ENCODE assay signal across 1 cellular context in the genomic region with DNA sequence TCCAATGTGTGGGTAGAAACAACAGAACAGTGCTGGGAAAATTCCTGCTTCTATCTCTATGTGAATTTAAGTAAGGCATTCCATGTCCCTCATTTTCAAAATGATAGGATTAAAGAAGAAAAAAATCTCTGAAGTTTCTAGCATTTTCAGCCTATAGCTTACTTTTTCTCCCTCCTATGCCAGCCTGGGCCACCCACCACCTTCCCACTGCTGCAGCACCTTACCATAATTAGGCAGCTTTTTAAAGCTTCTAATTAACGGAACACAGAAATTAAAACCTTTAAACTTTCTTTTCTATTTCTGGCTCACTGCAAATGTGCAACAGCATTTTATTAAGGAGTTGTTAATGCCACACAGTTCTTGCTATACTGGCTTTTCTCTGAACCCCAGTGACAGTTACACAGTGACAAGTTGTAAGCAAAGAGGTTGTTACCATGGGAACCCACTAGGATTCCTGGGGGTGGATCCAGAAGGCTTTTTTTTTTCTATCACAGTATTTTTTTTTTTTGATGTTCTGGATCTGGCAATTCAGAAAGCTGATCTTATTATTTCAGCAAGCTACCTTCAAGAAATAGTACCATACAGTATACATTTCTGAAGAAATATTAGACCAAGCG.
TF ChIP-seq lines count a peak whose summit lies in the region.

No MANE protein-coding gene starts in this region.

TF ChIP-seq in SK-N-SH, 30 proteins besides CTCF, POLR2A, EP300 and RAD21:
- TF ChIP-seq RXRA (IDR thresholded peaks at IDR 0.05; ENCODE audit: borderline replicate concordance, low read depth) (no peak), MEF2A (IDR thresholded peaks at IDR 0.05; ENCODE audit: borderline replicate concordance, low read depth) (no peak), FOSL2 (IDR thresholded peaks at IDR 0.05; ENCODE audit: borderline replicate concordance, low read depth) (no peak)
